Comparison of ENCODE assay signal across 1 cellular context in the genomic region with DNA sequence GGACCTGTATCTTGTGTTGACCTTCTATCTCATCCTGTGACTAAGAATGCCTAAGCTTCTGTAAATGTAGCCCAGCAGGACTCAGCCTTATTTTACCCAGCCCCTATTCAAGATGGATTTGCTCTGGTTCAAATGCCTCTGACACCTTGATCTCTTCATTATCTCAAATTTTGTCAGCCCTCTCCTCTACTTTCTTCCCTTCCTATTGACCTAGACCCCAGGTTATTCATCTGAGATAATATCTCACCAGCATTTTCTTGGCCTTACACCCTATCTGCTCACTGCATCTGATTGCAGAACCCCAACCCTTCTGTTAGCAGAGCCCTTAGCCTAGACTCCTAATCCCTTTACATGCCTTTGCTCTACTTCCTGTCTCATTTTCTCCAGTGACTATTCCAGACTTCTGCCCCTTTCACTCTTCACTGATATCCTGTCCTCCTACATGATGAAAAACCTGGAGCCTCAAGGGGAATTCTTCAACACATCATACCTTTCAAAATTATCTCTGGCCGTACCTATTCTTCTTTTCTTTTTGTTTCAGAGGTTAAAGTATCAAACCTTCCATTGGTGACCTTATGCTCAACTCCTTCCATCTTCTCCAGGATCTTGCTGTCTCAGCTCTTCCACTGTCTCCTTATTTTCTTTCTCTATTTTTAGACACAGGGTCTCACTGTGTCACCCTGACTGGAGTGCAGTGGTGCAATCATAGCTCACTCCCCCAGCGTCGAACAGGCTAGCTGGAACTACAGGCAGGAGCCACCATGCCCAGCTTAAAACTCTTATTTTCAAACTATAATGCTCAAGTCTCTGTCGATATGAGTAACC.
TF ChIP-seq lines count a peak whose summit lies in the region.

No MANE protein-coding gene starts in this region.

TF ChIP-seq in K562, 482 proteins besides CTCF, POLR2A, EP300 and RAD21 (continued from another document and continues in another):
- TF ChIP-seq, protein P1, sequence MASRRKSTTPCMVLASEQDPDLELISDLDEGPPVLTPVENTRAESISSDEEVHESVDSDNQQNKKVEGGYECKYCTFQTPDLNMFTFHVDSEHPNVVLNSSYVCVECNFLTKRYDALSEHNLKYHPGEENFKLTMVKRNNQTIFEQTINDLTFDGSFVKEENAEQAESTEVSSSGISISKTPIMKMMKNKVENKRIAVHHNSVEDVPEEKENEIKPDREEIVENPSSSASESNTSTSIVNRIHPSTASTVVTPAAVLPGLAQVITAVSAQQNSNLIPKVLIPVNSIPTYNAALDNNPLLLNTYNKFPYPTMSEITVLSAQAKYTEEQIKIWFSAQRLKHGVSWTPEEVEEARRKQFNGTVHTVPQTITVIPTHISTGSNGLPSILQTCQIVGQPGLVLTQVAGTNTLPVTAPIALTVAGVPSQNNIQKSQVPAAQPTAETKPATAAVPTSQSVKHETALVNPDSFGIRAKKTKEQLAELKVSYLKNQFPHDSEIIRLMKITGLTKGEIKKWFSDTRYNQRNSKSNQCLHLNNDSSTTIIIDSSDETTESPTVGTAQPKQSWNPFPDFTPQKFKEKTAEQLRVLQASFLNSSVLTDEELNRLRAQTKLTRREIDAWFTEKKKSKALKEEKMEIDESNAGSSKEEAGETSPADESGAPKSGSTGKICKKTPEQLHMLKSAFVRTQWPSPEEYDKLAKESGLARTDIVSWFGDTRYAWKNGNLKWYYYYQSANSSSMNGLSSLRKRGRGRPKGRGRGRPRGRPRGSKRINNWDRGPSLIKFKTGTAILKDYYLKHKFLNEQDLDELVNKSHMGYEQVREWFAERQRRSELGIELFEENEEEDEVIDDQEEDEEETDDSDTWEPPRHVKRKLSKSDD (conservative IDR thresholded peaks at IDR 0.05; ENCODE audit: low read length) = no peak
- no peak for TF ChIP-seq SMAD2 (IDR thresholded peaks at IDR 0.05; ENCODE audit: low read depth, low read length)
- TF ChIP-seq ZNF165 (CRISPR knock-in tag; IDR thresholded peaks at IDR 0.05; ENCODE audit: borderline replicate concordance) = peak; percentile 88; the same call in 1 of the 2 replicates
- peak; percentile 33; the same call in 1 of the 2 replicates for TF ChIP-seq SMARCA5 (IDR thresholded peaks at IDR 0.05)
- TF ChIP-seq POLR2G (IDR thresholded peaks at IDR 0.05; ENCODE audit: low read depth, low read length) = no peak
- TF ChIP-seq ELF2 (CRISPR knock-in tag; IDR thresholded peaks at IDR 0.05) = no peak; the same call in 1 of the 2 replicates
- TF ChIP-seq, protein P2, sequence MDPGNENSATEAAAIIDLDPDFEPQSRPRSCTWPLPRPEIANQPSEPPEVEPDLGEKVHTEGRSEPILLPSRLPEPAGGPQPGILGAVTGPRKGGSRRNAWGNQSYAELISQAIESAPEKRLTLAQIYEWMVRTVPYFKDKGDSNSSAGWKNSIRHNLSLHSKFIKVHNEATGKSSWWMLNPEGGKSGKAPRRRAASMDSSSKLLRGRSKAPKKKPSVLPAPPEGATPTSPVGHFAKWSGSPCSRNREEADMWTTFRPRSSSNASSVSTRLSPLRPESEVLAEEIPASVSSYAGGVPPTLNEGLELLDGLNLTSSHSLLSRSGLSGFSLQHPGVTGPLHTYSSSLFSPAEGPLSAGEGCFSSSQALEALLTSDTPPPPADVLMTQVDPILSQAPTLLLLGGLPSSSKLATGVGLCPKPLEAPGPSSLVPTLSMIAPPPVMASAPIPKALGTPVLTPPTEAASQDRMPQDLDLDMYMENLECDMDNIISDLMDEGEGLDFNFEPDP (CRISPR knock-in tag; IDR thresholded peaks at IDR 0.05) = peak; percentile 94
- no peak for TF ChIP-seq PTBP1 (IDR thresholded peaks at IDR 0.05; ENCODE audit: low read depth, low read length)
- no peak for TF ChIP-seq ASH1L (IDR thresholded peaks at IDR 0.05; ENCODE audit: borderline replicate concordance, low read depth, partially characterized antibody)
- peak; percentile 9; the same call in 1 of the 2 replicates for TF ChIP-seq L3MBTL2 (IDR thresholded peaks at IDR 0.05)
- TF ChIP-seq SAFB (IDR thresholded peaks at IDR 0.05; ENCODE audit: borderline replicate concordance, low read depth, low read length) = no peak
- TF ChIP-seq SMAD1 (IDR thresholded peaks at IDR 0.05; ENCODE audit: low read depth, low read length, partially characterized antibody) = no peak
- TF ChIP-seq FOS (IDR thresholded peaks at IDR 0.05; ENCODE audit: extremely low read depth, insufficient read length) = no peak
- TF ChIP-seq, protein P3, sequence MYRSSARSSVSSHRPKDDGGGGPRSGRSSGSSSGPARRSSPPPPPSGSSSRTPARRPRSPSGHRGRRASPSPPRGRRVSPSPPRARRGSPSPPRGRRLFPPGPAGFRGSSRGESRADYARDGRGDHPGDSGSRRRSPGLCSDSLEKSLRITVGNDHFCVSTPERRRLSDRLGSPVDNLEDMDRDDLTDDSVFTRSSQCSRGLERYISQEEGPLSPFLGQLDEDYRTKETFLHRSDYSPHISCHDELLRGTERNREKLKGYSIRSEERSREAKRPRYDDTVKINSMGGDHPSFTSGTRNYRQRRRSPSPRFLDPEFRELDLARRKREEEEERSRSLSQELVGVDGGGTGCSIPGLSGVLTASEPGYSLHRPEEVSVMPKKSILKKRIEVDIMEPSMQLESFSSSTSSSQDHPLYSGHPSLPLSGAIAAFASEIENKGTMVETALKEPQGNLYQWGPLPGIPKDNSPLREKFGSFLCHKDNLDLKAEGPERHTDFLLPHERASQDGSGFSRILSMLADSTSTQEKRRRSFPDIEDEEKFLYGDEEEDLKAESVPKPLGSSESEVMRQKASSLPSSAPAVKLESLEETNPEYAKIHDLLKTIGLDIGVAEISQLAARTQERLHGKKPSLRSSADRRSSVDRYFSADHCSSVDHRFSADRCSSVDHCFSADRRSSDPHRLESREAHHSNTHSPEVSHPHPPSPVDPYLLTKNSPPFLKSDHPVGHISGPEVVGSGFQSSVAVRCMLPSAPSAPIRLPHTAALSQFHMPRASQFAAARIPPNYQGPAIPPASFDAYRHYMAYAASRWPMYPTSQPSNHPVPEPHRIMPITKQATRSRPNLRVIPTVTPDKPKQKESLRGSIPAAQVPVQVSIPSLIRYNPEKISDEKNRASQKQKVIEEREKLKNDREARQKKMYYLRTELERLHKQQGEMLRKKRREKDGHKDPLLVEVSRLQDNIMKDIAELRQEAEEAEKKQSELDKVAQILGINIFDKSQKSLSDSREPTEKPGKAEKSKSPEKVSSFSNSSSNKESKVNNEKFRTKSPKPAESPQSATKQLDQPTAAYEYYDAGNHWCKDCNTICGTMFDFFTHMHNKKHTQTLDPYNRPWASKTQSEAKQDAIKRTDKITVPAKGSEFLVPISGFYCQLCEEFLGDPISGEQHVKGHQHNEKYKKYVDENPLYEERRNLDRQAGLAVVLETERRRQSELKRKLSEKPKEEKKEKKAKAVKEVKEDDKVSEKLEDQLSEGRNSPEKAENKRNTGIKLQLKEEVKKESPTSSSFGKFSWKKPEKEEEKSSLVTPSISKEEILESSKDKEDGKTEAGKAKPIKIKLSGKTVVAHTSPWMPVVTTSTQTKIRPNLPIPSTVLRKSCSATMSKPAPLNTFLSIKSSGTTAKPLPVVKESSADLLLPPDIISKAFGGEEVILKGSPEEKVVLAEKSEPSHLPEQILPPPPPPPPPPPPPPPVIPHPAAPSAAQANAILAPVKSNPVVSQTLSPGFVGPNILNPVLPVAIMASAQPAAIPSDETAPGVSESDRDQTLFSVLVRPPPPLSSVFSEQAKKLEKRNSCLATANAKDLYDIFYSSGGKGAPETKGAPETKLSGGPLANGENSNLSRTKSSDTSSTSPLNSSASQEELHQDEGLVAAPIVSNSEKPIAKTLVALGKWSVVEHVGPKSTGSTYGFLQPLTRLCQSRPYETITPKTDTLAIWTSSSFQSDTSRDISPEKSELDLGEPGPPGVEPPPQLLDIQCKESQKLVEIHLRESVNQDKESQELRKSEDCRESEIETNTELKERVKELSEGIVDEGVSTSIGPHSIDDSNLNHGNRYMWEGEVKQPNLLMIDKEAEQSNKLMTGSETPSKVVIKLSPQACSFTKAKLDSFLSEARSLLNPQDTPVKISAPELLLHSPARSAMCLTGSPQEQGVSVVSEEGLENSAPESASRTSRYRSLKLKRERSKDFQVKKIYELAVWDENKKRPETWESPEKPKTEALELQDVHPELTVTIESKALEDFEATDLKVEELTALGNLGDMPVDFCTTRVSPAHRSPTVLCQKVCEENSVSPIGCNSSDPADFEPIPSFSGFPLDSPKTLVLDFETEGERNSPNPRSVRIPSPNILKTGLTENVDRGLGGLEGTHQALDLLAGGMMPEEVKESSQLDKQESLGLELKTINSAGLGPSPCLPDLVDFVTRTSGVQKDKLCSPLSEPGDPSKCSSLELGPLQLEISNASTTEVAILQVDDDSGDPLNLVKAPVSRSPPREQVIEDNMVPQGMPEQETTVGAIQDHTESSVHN (IDR thresholded peaks at IDR 0.05; ENCODE audit: borderline replicate concordance in 1 of 2, low read depth in 1 of 2) = no peak
- TF ChIP-seq, protein P4, sequence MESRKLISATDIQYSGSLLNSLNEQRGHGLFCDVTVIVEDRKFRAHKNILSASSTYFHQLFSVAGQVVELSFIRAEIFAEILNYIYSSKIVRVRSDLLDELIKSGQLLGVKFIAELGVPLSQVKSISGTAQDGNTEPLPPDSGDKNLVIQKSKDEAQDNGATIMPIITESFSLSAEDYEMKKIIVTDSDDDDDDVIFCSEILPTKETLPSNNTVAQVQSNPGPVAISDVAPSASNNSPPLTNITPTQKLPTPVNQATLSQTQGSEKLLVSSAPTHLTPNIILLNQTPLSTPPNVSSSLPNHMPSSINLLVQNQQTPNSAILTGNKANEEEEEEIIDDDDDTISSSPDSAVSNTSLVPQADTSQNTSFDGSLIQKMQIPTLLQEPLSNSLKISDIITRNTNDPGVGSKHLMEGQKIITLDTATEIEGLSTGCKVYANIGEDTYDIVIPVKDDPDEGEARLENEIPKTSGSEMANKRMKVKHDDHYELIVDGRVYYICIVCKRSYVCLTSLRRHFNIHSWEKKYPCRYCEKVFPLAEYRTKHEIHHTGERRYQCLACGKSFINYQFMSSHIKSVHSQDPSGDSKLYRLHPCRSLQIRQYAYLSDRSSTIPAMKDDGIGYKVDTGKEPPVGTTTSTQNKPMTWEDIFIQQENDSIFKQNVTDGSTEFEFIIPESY (CRISPR knock-in tag; IDR thresholded peaks at IDR 0.05) = no peak
- no peak for TF ChIP-seq HNRNPK (IDR thresholded peaks at IDR 0.05; ENCODE audit: low read depth, low read length, poor library complexity, severe bottlenecking)
- TF ChIP-seq, protein P5, sequence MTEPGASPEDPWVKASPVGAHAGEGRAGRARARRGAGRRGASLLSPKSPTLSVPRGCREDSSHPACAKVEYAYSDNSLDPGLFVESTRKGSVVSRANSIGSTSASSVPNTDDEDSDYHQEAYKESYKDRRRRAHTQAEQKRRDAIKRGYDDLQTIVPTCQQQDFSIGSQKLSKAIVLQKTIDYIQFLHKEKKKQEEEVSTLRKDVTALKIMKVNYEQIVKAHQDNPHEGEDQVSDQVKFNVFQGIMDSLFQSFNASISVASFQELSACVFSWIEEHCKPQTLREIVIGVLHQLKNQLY (CRISPR knock-in tag; conservative IDR thresholded peaks at IDR 0.05) = no peak
- no peak for TF ChIP-seq CEBPG (CRISPR knock-in tag; IDR thresholded peaks at IDR 0.05)
- TF ChIP-seq CEBPG (tag; conservative IDR thresholded peaks at IDR 0.05 in 1 of 2, IDR thresholded peaks at IDR 0.05 in 1 of 2) = peak in 1 of 2 experiments; percentile 19; a peak in 1 of 4 replicates
- no peak for TF ChIP-seq SPI1 (IDR thresholded peaks at IDR 0.05; ENCODE audit: borderline replicate concordance, low read depth, low read length)
- TF ChIP-seq, protein P6, sequence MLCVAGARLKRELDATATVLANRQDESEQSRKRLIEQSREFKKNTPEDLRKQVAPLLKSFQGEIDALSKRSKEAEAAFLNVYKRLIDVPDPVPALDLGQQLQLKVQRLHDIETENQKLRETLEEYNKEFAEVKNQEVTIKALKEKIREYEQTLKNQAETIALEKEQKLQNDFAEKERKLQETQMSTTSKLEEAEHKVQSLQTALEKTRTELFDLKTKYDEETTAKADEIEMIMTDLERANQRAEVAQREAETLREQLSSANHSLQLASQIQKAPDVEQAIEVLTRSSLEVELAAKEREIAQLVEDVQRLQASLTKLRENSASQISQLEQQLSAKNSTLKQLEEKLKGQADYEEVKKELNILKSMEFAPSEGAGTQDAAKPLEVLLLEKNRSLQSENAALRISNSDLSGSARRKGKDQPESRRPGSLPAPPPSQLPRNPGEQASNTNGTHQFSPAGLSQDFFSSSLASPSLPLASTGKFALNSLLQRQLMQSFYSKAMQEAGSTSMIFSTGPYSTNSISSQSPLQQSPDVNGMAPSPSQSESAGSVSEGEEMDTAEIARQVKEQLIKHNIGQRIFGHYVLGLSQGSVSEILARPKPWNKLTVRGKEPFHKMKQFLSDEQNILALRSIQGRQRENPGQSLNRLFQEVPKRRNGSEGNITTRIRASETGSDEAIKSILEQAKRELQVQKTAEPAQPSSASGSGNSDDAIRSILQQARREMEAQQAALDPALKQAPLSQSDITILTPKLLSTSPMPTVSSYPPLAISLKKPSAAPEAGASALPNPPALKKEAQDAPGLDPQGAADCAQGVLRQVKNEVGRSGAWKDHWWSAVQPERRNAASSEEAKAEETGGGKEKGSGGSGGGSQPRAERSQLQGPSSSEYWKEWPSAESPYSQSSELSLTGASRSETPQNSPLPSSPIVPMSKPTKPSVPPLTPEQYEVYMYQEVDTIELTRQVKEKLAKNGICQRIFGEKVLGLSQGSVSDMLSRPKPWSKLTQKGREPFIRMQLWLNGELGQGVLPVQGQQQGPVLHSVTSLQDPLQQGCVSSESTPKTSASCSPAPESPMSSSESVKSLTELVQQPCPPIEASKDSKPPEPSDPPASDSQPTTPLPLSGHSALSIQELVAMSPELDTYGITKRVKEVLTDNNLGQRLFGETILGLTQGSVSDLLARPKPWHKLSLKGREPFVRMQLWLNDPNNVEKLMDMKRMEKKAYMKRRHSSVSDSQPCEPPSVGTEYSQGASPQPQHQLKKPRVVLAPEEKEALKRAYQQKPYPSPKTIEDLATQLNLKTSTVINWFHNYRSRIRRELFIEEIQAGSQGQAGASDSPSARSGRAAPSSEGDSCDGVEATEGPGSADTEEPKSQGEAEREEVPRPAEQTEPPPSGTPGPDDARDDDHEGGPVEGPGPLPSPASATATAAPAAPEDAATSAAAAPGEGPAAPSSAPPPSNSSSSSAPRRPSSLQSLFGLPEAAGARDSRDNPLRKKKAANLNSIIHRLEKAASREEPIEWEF (CRISPR knock-in tag; IDR thresholded peaks at IDR 0.05) = peak; percentile 46; the same call in 1 of the 2 replicates
- no peak for TF ChIP-seq ZNF57 (CRISPR knock-in tag; IDR thresholded peaks at IDR 0.05)
